Comparison of ENCODE assay signal across 14 cellular contexts in the genomic region with DNA sequence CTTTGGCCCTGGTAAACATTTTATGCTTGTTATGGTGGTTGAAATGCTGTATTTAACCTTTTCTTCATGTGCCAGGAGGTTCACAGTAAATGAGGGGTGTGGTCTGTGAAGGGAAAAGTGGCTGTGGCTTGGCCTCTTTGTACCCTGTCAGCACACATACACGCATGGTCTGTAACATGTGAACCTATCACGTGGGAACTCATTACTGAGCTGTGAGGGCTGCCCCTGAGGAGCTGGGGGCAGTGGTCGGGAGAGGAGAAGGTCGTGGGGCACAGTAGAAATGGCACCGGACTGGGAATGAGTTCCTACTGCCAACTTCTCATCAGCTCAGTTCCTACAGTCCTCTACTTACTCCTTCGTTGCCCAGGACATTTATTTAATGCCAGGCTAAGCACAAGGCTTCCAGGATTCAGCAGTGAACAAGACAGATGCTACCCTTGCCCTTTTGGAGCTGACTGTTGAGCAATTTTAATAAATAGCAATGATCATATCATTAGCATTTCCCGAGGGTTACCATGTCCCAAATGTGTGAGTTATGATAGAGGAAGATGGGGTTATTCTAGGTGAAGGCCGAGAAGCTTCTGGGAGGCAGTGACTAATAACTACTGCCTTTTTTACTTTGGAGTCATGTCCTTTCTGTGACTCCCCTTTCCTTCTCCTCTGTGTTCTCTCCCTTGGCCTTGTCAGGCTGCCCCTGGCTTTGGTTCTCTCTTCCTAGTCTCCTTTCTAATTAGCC. TPM values are rescaled to one million over a fixed set of nuclear protein-coding genes. Genes with fewer than 3 reads are reported as not detected.
DNase-seq lines count a peak whose midpoint lies in the region; ATAC-seq and TF ChIP-seq lines count a peak whose summit lies in the region.
"Had no signal": no experiment of that assay in that cellular context is flagged by ENCODE, and none has a peak within 500 bp of the region (broad histone marks: within the 10 kb centered on the region; RNA-seq: fewer than 3 reads in every experiment).

No MANE protein-coding gene starts in this region.

- H3K27ac ChIP-seq in esophagus squamous epithelium (peak overlapping the region; percentile 7 to 77 (median 62)), mucosa of rectum (ENCODE audit: low read depth in 2 of 2, low read length in 2 of 2) (peak overlapping the region; percentile 5 to 16), aorta (ENCODE audit: low read depth in 1 of 2, low read length in 2 of 2) (peak overlapping the region; percentile 1 to 73)
- H3K27ac ChIP-seq: SK-N-MC had no signal

- 54 to 57% methylated on average over 7 to 8 of the region's 8 CpGs for WGBS in esophagus squamous epithelium, 2 donors
- 58 to 60% methylated on average over 8 of the region's 8 CpGs for WGBS in aorta, 2 donors

- H3K9me3 ChIP-seq in esophagus squamous epithelium: no peaks in the 10 kb centered on the region
- no peaks in the 10 kb centered on the region for H3K9me3 ChIP-seq in mucosa of rectum (ENCODE audit: control insufficient read depth in 2 of 2, low read length in 2 of 2)
- H3K9me3 ChIP-seq in aorta (ENCODE audit: control insufficient read depth, low read length): no peaks in the 10 kb centered on the region

- no peak overlapping the region for H3K27ac Mint-ChIP-seq in effector memory CD8-positive, alpha-beta T cell
- no peak overlapping the region for H3K27ac Mint-ChIP-seq in activated naive CD4-positive, alpha-beta T cell treated with anti-CD3 and anti-CD28 coated beads for 36 hours
- H3K27ac Mint-ChIP-seq: type B pancreatic cell had no signal

- H3K27me3 ChIP-seq in esophagus squamous epithelium (no peaks in the 10 kb centered on the region), mucosa of rectum (ENCODE audit: control insufficient read depth in 2 of 2, insufficient read depth in 2 of 2, low read length in 2 of 2) (no peaks in the 10 kb centered on the region), aorta (ENCODE audit: control insufficient read depth in 1 of 2, insufficient read depth in 2 of 2, low read length in 1 of 2) (no peaks in the 10 kb centered on the region)

- no peak overlapping the region for H3K9ac ChIP-seq in mucosa of rectum (ENCODE audit: low read depth in 1 of 2, low read length in 2 of 2)

- H3K4me3 Mint-ChIP-seq in effector memory CD8-positive, alpha-beta T cell: no peak overlapping the region
- H3K4me3 Mint-ChIP-seq in activated naive CD4-positive, alpha-beta T cell treated with anti-CD3 and anti-CD28 coated beads for 36 hours: no peak overlapping the region
- H3K4me3 Mint-ChIP-seq: type B pancreatic cell had no signal

- H3K36me3 ChIP-seq in esophagus squamous epithelium: no peaks in the 10 kb centered on the region
- no peaks in the 10 kb centered on the region for H3K36me3 ChIP-seq in mucosa of rectum (ENCODE audit: control insufficient read depth in 2 of 2, insufficient read depth in 2 of 2, low read length in 2 of 2)
- no peaks in the 10 kb centered on the region for H3K36me3 ChIP-seq in aorta (ENCODE audit: control insufficient read depth in 1 of 2, insufficient read depth in 2 of 2, low read length in 1 of 2)

- no peaks in the 10 kb centered on the region for H3K36me3 Mint-ChIP-seq in effector memory CD8-positive, alpha-beta T cell (ENCODE audit: insufficient read depth)
- H3K36me3 Mint-ChIP-seq in activated naive CD4-positive, alpha-beta T cell treated with anti-CD3 and anti-CD28 coated beads for 36 hours (ENCODE audit: low read depth): no peaks in the 10 kb centered on the region

- CTCF ChIA-PET in activated naive CD4-positive, alpha-beta T cell treated with anti-CD3 and anti-CD28 coated beads for 36 hours (lab: Charles Lee): no interaction called here

- no peaks in the 10 kb centered on the region for H3K9me3 Mint-ChIP-seq in effector memory CD8-positive, alpha-beta T cell
- no peaks in the 10 kb centered on the region for H3K9me3 Mint-ChIP-seq in activated naive CD4-positive, alpha-beta T cell treated with anti-CD3 and anti-CD28 coated beads for 36 hours
- H3K9me3 Mint-ChIP-seq: type B pancreatic cell had no signal

- H3K4me1 ChIP-seq in esophagus squamous epithelium (peaks cover 0 to 40% (median 17%) of the 10 kb centered on the region in 3 donors), mucosa of rectum (ENCODE audit: control insufficient read depth in 2 of 2, insufficient read depth in 2 of 2, low read length in 2 of 2) (no peaks in the 10 kb centered on the region), aorta (ENCODE audit: control insufficient read depth in 1 of 2, insufficient read depth in 2 of 2, low read length in 2 of 2) (peaks cover 5 to 12% of the 10 kb centered on the region in 2 donors)

- no peaks in the 10 kb centered on the region for H3K4me1 Mint-ChIP-seq in effector memory CD8-positive, alpha-beta T cell (ENCODE audit: low read depth in 2 of 2)
- H3K4me1 Mint-ChIP-seq in activated naive CD4-positive, alpha-beta T cell treated with anti-CD3 and anti-CD28 coated beads for 36 hours (ENCODE audit: low read depth): no peaks in the 10 kb centered on the region

- ATAC-seq in Right ventricle myocardium inferior: peak; percentile 87
- peak; percentile 69 for ATAC-seq in aorta (ENCODE audit: low FRiP score)
- ATAC-seq in effector memory CD8-positive, alpha-beta T cell (replicated peaks): no peak

- no peak for TF ChIP-seq CTCF in esophagus squamous epithelium (IDR thresholded peaks at IDR 0.05)

- intact Hi-C loops in Right ventricle myocardium inferior (cut with DNase I): no loop called here
- intact Hi-C loops in cardiac septum (cut with DNase I): no loop called here
- intact Hi-C loops in esophagus squamous epithelium (cut with DNase I): no loop called here
- intact Hi-C loops in aorta (cut with DNase I): loop anchor here in 1 of 2 donors (5.0 kb wide), 1 partner anchor 39 kb away; the partner anchor contains the start of gene DDR2
- intact Hi-C loops in activated naive CD4-positive, alpha-beta T cell treated with anti-CD3 and anti-CD28 coated beads for 36 hours (cut with micrococcal nuclease): no loop called here

- no peak for TF ChIP-seq POLR2A in esophagus squamous epithelium (IDR thresholded peaks at IDR 0.05)

- DNase-seq in Right ventricle myocardium inferior (ENCODE audit: missing footprints) (no peak), cardiac septum (ENCODE audit: low spot score) (no peak), esophagus squamous epithelium (lab: John Stamatoyannopoulos, UW) (no peak), aorta (no peak), Ammon's horn (ENCODE audit: low spot score) (no peak)
- DNase-seq in effector memory CD8-positive, alpha-beta T cell: no peak
- DNase-seq in activated naive CD4-positive, alpha-beta T cell treated with anti-CD3 and anti-CD28 coated beads for 36 hours: no peak
- DNase-seq: activated CD4-positive, alpha-beta T cell treated with anti-CD3 and anti-CD28 coated beads for 4 hours; activated naive CD4-positive, alpha-beta T cell; NCI-H510A treated with DMSO at 0.1 percent for 48 hours; nucleus accumbens had no signal

- no peaks in the 10 kb centered on the region for H3K27me3 Mint-ChIP-seq in effector memory CD8-positive, alpha-beta T cell
- H3K27me3 Mint-ChIP-seq in activated naive CD4-positive, alpha-beta T cell treated with anti-CD3 and anti-CD28 coated beads for 36 hours (ENCODE audit: low read depth): peaks cover 2% of the 10 kb centered on the region
- H3K27me3 Mint-ChIP-seq: type B pancreatic cell had no signal

- H3K4me3 ChIP-seq in esophagus squamous epithelium (no peak overlapping the region), mucosa of rectum (ENCODE audit: low read length in 2 of 2) (no peak overlapping the region), aorta (ENCODE audit: low read length in 2 of 2) (no peak overlapping the region)
- H3K4me3 ChIP-seq: SK-N-MC had no signal

RNA-seq across cellular contexts. Expression of gene DDR2, which starts 38.8 kb away (rescaled TPM):
- total RNA-seq in Right ventricle myocardium inferior (34.4 TPM), cardiac septum (20.0 TPM), esophagus squamous epithelium (10 to 100 TPM in 2 of 4 donors, 1 to 10 TPM in 2; 1.5 to 88.1 (median 15.9) TPM), aorta (100 to 1,000 TPM; 124 to 146 TPM)
- polyA plus RNA-seq in aorta: 10 to 100 TPM; 24.8 to 28.5 TPM
- total RNA-seq in activated naive CD4-positive, alpha-beta T cell treated with anti-CD3 and anti-CD28 coated beads for 36 hours: under 1 TPM; 0.26 to 0.40 TPM

Comparison
In these comparisons a context has a peak if more than half of its experiments do, and no peak if none do; other contexts are left out.
1. H3K27ac ChIP-seq: peak in every context shown above with its lines; median percentile 62 in esophagus squamous epithelium; 37 in aorta; 10 in mucosa of rectum.